In genomic region chr10:124043310-124044142, GRCh38 we compare ENCODE assay signal across 1 cellular context.
TF ChIP-seq lines count a peak whose summit lies in the region.

No MANE protein-coding gene starts in this region.

TF ChIP-seq in HepG2, 621 proteins besides CTCF, POLR2A, EP300 and RAD21 (continued from another document and continues in another):
- TF ChIP-seq ZNF275 (CRISPR knock-in tag; IDR thresholded peaks at IDR 0.05; ENCODE audit: borderline replicate concordance) (peak; percentile 74; the same call in 1 of the 2 replicates), HNRNPLL (IDR thresholded peaks at IDR 0.05; ENCODE audit: low read depth, low read length, poor library complexity, severe bottlenecking) (no peak), TEAD2 (CRISPR knock-in tag; IDR thresholded peaks at IDR 0.05) (no peak), ZNF329 (CRISPR knock-in tag; IDR thresholded peaks at IDR 0.05; ENCODE audit: low read depth) (no peak), RNF2 (conservative IDR thresholded peaks at IDR 0.05; ENCODE audit: low read depth) (peak; percentile 63; the same call in 1 of the 2 replicates), MIXL1 (CRISPR knock-in tag; IDR thresholded peaks at IDR 0.05) (no peak; the same call in 1 of the 2 replicates), FOXO1 (CRISPR knock-in tag; IDR thresholded peaks at IDR 0.05) (peak; percentile 89; the same call in 1 of the 2 replicates), BATF2 (CRISPR knock-in tag; IDR thresholded peaks at IDR 0.05) (no peak), NR3C1 (CRISPR knock-in tag; IDR thresholded peaks at IDR 0.05) (no peak), ZNF570 (CRISPR knock-in tag; IDR thresholded peaks at IDR 0.05; ENCODE audit: borderline replicate concordance) (no peak), NR2C2 (CRISPR knock-in tag; IDR thresholded peaks at IDR 0.05; ENCODE audit: borderline replicate concordance) (peak; percentile 49; the same call in 1 of the 2 replicates), ZNF678 (CRISPR knock-in tag; IDR thresholded peaks at IDR 0.05) (0 out of 2 replicates have a peak, but pooled peaks have one; percentile 56), IRF2 (CRISPR knock-in tag; IDR thresholded peaks at IDR 0.05) (peak; percentile 83; the same call in 1 of the 2 replicates), CREBL2 (CRISPR knock-in tag; IDR thresholded peaks at IDR 0.05; ENCODE audit: borderline replicate concordance) (no peak), AKAP8 (CRISPR knock-in tag; IDR thresholded peaks at IDR 0.05) (no peak), ZNF577 (CRISPR knock-in tag; IDR thresholded peaks at IDR 0.05; ENCODE audit: borderline replicate concordance, low read depth) (no peak), ARID2 (CRISPR knock-in tag; IDR thresholded peaks at IDR 0.05; ENCODE audit: borderline replicate concordance) (peak; percentile 86), HMG20A (CRISPR knock-in tag; IDR thresholded peaks at IDR 0.05; ENCODE audit: borderline replicate concordance) (peak; percentile 87; the same call in 1 of the 2 replicates), FOXO4 (CRISPR knock-in tag; conservative IDR thresholded peaks at IDR 0.05) (0 out of 2 replicates have a peak, but pooled peaks have one; percentile 87), RARG (CRISPR knock-in tag; IDR thresholded peaks at IDR 0.05; ENCODE audit: low read depth) (no peak), LRRFIP1 (CRISPR knock-in tag; conservative IDR thresholded peaks at IDR 0.05) (no peak), ZHX1 (CRISPR knock-in tag; IDR thresholded peaks at IDR 0.05; ENCODE audit: low read depth) (no peak), RORA (CRISPR knock-in tag; IDR thresholded peaks at IDR 0.05) (0 out of 2 replicates have a peak, but pooled peaks have one; percentile 84), ZNF598 (CRISPR knock-in tag; IDR thresholded peaks at IDR 0.05; ENCODE audit: borderline replicate concordance) (0 out of 2 replicates have a peak, but pooled peaks have one; percentile 52), ZNF224 (CRISPR knock-in tag; IDR thresholded peaks at IDR 0.05) (no peak; the same call in 1 of the 2 replicates), GATA4 (IDR thresholded peaks at IDR 0.05; ENCODE audit: borderline replicate concordance, low read depth) (peak; percentile 85; the same call in 1 of the 2 replicates), SYNCRIP (IDR thresholded peaks at IDR 0.05; ENCODE audit: insufficient read depth, low read depth, low read length) (no peak), HNF1B (CRISPR knock-in tag; IDR thresholded peaks at IDR 0.05) (peak; percentile 98), SP140L (CRISPR knock-in tag; IDR thresholded peaks at IDR 0.05; ENCODE audit: borderline replicate concordance) (0 out of 2 replicates have a peak, but pooled peaks have one; percentile 10), KDM5A (IDR thresholded peaks at IDR 0.05; ENCODE audit: borderline replicate concordance, low read length) (no peak), NR2F1 (CRISPR knock-in tag; IDR thresholded peaks at IDR 0.05) (peak; percentile 58 to 69; a peak in 2 of 4 replicates), AKNA (CRISPR knock-in tag; IDR thresholded peaks at IDR 0.05; ENCODE audit: borderline replicate concordance) (0 out of 2 replicates have a peak, but pooled peaks have one; percentile 8), TIGD3 (CRISPR knock-in tag; IDR thresholded peaks at IDR 0.05; ENCODE audit: borderline replicate concordance) (0 out of 2 replicates have a peak, but pooled peaks have one; percentile 60), ZUFSP (CRISPR knock-in tag; IDR thresholded peaks at IDR 0.05; ENCODE audit: borderline replicate concordance) (no peak), HNRNPK (IDR thresholded peaks at IDR 0.05; ENCODE audit: low read depth, low read length, poor library complexity, severe bottlenecking) (no peak), MYPOP (CRISPR knock-in tag; IDR thresholded peaks at IDR 0.05) (peak; percentile 52; the same call in 1 of the 2 replicates)
